8 cellular contexts compared by ENCODE assay signal in the genomic region with DNA sequence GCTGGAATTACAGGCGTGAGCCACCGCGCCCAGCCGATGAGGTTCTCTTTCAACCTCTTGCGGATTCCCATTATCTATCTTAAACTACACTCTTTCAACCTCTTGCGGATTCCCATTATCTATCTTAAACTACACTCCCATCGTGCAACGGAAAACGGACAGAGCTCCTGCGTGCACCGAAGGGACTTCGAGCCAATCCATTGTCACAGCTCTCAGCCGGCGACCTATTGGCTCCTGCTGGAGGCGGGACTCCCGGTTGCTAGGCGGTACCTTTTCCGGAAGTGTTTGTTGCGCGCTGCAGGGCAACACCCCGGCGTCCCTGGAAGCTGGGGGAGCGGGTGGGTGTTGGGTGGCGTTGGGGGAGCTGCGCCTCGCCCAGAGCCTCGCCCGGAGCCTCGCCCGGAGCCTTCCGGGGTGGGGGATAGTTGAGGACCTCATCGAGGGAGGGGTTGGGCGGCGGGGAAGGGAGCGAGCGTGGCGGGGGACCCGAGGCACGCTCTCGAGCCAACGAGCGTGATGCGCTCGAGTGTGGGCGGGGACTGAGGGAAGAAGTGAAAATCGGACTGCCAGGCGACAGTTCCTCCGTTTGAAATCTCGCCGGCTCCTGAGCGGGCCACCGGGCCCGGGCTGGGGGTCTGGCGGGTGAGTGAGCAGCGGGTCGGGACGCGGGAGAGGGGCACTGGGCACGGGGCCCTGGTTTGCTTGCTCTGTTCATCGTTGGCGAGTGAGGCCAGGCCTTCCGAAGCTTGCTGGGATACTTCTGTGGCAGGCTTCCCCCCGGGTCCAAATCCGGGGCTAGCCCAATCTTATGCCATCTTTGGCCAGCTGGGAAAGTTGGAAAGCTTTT. TPM values are rescaled to one million over a fixed set of nuclear protein-coding genes. Genes with fewer than 3 reads are reported as not detected.
DNase-seq lines count a peak whose midpoint lies in the region; ATAC-seq and TF ChIP-seq lines count a peak whose summit lies in the region.

A gene (plus strand): TSS at position 288 of the 847 bp plus-strand sequence. CDS start 10,733 bp downstream, outside the sequence.

- WGBS in liver: under 1% methylated on average over 64 of the region's 64 CpGs

- ATAC-seq in GM19395 (IDR thresholded peaks at IDR 0.05; ENCODE audit: unreplicated experiment) (peak; percentile 94), HG03565 (IDR thresholded peaks at IDR 0.05; ENCODE audit: unreplicated experiment) (peak; percentile 94)

- intact Hi-C loops in dorsolateral prefrontal cortex (cut with DNase I): loop anchor here in 1 of 2 donors (1.0 kb wide), 1 partner anchor 11 kb away; a partner anchor contains a TSS

- peak; percentile 28 to 40 for TF ChIP-seq RAD21 in liver (IDR thresholded peaks at IDR 0.05)

- DNase-seq in NCI-H774 (lab: John Stamatoyannopoulos, UW) (peak; percentile 96), dorsolateral prefrontal cortex (peak; percentile 90 to 98 (median 97))
- DNase-seq in activated CD4-positive, alpha-beta T cell treated with anti-CD3 and anti-CD28 coated beads, Interleukin-2, amount 50 U/mL, for 4 hours: peak; percentile 93
- peak; percentile 96 for DNase-seq in stimulated activated CD4-positive, alpha-beta T cell treated with anti-CD3 and anti-CD28 coated beads, Interleukin-4, amount 100 ng/mL, for 24 hours

- H3K9me3 ChIP-seq in liver (ENCODE audit: control insufficient read depth in 4 of 4, low read length in 3 of 4): no peaks in the 10 kb centered on the region

- H3K9ac ChIP-seq in liver (ENCODE audit: low read depth in 1 of 2, low read length in 2 of 2): peak within 1 kb of the TSS; percentile 87 to 93

- H3K4me3 ChIP-seq in dorsolateral prefrontal cortex: peak within 1 kb of the TSS; percentile 54 to 96 (median 85)
- H3K4me3 ChIP-seq in liver (ENCODE audit: low read depth in 1 of 3, low read length in 3 of 3): peak within 1 kb of the TSS; percentile 83 to 98 (median 97)

- peaks cover 0 to 17% (median 10%) of the 10 kb centered on the region in 4 donors for H3K4me1 ChIP-seq in liver (ENCODE audit: control insufficient read depth in 4 of 4, insufficient read depth in 4 of 4, low read length in 3 of 4)

- H3K27ac ChIP-seq in C4-2B (peak within 1 kb of the TSS; percentile 74), dorsolateral prefrontal cortex (peak within 1 kb of the TSS; percentile 33 to 95 (median 85)), liver (ENCODE audit: low read depth in 1 of 2, low read length in 2 of 2) (peak within 1 kb of the TSS; percentile 68 to 90)

- H3K27me3 ChIP-seq in dorsolateral prefrontal cortex (no peaks in the 10 kb centered on the region), liver (ENCODE audit: control insufficient read depth in 4 of 4, insufficient read depth in 4 of 4, low read length in 3 of 4) (no peaks in the 10 kb centered on the region)

- no peaks in the 10 kb centered on the region for H3K36me3 ChIP-seq in liver (ENCODE audit: control insufficient read depth in 4 of 4, insufficient read depth in 3 of 4, low read depth in 1 of 4, low read length in 3 of 4)

- no peak for TF ChIP-seq CTCF in C4-2B (conservative IDR thresholded peaks at IDR 0.05)
- TF ChIP-seq CTCF in dorsolateral prefrontal cortex (IDR thresholded peaks at IDR 0.05 in 54 of 56, conservative IDR thresholded peaks at IDR 0.05 in 2 of 56; ENCODE audit: low read depth in 1 of 56, partially characterized antibody in 56 of 56): peak in 23 of 56 donors; percentile 6 to 53 (median 21)
- no peak for TF ChIP-seq CTCF in liver (IDR thresholded peaks at IDR 0.05; ENCODE audit: low read depth, low read length, missing input control)

TF ChIP-seq in liver, 16 proteins besides CTCF, POLR2A, EP300 and RAD21:
- TF ChIP-seq, protein P1, sequence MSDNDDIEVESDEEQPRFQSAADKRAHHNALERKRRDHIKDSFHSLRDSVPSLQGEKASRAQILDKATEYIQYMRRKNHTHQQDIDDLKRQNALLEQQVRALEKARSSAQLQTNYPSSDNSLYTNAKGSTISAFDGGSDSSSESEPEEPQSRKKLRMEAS (IDR thresholded peaks at IDR 0.05): peak; percentile 8
- peak in 1 of 2 donors; percentile 8 for TF ChIP-seq JUND (IDR thresholded peaks at IDR 0.05)
- TF ChIP-seq EGR1 (IDR thresholded peaks at IDR 0.05; ENCODE audit: low read depth in 2 of 2): no peak
- peak; percentile 46 to 69 for TF ChIP-seq HNF4A (conservative IDR thresholded peaks at IDR 0.05)
- TF ChIP-seq, protein P2, sequence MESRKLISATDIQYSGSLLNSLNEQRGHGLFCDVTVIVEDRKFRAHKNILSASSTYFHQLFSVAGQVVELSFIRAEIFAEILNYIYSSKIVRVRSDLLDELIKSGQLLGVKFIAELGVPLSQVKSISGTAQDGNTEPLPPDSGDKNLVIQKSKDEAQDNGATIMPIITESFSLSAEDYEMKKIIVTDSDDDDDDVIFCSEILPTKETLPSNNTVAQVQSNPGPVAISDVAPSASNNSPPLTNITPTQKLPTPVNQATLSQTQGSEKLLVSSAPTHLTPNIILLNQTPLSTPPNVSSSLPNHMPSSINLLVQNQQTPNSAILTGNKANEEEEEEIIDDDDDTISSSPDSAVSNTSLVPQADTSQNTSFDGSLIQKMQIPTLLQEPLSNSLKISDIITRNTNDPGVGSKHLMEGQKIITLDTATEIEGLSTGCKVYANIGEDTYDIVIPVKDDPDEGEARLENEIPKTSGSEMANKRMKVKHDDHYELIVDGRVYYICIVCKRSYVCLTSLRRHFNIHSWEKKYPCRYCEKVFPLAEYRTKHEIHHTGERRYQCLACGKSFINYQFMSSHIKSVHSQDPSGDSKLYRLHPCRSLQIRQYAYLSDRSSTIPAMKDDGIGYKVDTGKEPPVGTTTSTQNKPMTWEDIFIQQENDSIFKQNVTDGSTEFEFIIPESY (IDR thresholded peaks at IDR 0.05): no peak
- peak; percentile 26 to 38 for TF ChIP-seq RXRA (IDR thresholded peaks at IDR 0.05)
- no peak for TF ChIP-seq FOXA1 (IDR thresholded peaks at IDR 0.05)
- TF ChIP-seq, protein P3, sequence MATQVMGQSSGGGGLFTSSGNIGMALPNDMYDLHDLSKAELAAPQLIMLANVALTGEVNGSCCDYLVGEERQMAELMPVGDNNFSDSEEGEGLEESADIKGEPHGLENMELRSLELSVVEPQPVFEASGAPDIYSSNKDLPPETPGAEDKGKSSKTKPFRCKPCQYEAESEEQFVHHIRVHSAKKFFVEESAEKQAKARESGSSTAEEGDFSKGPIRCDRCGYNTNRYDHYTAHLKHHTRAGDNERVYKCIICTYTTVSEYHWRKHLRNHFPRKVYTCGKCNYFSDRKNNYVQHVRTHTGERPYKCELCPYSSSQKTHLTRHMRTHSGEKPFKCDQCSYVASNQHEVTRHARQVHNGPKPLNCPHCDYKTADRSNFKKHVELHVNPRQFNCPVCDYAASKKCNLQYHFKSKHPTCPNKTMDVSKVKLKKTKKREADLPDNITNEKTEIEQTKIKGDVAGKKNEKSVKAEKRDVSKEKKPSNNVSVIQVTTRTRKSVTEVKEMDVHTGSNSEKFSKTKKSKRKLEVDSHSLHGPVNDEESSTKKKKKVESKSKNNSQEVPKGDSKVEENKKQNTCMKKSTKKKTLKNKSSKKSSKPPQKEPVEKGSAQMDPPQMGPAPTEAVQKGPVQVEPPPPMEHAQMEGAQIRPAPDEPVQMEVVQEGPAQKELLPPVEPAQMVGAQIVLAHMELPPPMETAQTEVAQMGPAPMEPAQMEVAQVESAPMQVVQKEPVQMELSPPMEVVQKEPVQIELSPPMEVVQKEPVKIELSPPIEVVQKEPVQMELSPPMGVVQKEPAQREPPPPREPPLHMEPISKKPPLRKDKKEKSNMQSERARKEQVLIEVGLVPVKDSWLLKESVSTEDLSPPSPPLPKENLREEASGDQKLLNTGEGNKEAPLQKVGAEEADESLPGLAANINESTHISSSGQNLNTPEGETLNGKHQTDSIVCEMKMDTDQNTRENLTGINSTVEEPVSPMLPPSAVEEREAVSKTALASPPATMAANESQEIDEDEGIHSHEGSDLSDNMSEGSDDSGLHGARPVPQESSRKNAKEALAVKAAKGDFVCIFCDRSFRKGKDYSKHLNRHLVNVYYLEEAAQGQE (IDR thresholded peaks at IDR 0.05): peak; percentile 34
- TF ChIP-seq YY1 (IDR thresholded peaks at IDR 0.05): peak; percentile 38
- no peak for TF ChIP-seq HNF4G (IDR thresholded peaks at IDR 0.05)
- TF ChIP-seq, protein P4, sequence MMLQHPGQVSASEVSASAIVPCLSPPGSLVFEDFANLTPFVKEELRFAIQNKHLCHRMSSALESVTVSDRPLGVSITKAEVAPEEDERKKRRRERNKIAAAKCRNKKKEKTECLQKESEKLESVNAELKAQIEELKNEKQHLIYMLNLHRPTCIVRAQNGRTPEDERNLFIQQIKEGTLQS (IDR thresholded peaks at IDR 0.05): no peak
- peak; percentile 53 for TF ChIP-seq NR2F2 (IDR thresholded peaks at IDR 0.05)
- peak; percentile 55 to 88 for TF ChIP-seq GABPA (IDR thresholded peaks at IDR 0.05 in 1 of 2, conservative IDR thresholded peaks at IDR 0.05 in 1 of 2)
- peak; percentile 80 for TF ChIP-seq SP1 (IDR thresholded peaks at IDR 0.05)

RNA-seq across cellular contexts. Expression of the gene that starts here (rescaled TPM):
- total RNA-seq in dorsolateral prefrontal cortex: 10 to 100 TPM; 22.7 to 64.8 (median 39.7) TPM
- 10 to 100 TPM in 1 of 2 donors, 1 to 10 TPM in 1; 4.9 to 12.3 TPM for total RNA-seq in liver
- 1 to 10 TPM; 4.1 to 6.8 TPM for polyA plus RNA-seq in liver

Comparison
In these comparisons a context has a peak if more than half of its experiments do, and no peak if none do; other contexts are left out.
1. Peak in every context shown above with its lines: DNase-seq, ATAC-seq, H3K4me3 ChIP-seq and H3K27ac ChIP-seq.